Comparison of ENCODE assay signal across 8 cellular contexts in the genomic region with DNA sequence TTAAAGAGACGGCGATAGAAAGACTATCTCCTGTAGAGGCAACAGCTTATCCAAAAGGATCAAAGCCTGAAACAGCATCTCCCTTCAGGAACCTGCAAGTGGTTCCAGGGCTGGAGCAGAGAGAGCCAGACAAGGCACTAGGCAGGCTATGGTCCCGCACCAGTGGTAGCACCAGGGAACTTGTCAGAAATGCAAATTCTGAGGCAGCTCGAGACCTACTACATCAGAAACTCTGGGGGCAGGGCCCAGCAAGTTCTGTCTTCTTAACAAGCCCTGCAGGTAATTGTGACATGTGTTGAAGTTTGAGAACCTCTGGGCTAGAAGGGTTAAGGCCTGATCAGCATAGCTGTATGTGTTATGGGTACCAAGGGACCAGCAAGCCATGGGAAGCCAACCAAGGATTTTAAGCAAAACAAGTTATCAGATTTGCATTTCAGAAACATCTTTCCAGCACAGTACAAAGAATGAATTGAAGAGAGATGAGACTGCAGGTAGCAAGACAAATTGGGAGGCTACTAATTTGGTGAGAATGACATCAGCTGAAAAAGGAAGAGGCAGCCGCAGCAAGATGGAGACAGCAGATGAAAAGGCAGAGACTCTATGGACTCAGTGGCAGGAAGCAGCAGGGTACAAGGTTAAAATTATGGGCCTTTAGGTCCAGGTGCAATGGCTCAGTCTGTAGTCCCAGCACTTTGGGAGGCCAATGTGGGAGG.
DNase-seq lines count a peak whose midpoint lies in the region; ATAC-seq and TF ChIP-seq lines count a peak whose summit lies in the region.
"Had no signal": no experiment of that assay in that cellular context is flagged by ENCODE, and none has a peak within 500 bp of the region (broad histone marks: within the 10 kb centered on the region; RNA-seq: fewer than 3 reads in every experiment).

No MANE protein-coding gene starts in this region.

- H3K27ac ChIP-seq in stomach = no peak overlapping the region

- intact Hi-C loops in stomach (cut with DNase I; ENCODE audit: low total_unique reads) = no loop called here

- H3K27ac Mint-ChIP-seq in osteocyte (ENCODE audit: unreplicated experiment) = peak overlapping the region; percentile 46

- peaks cover 0 to 53% (median 13%) of the 10 kb centered on the region in 4 donors for H3K4me1 ChIP-seq in stomach

- H3K36me3 Mint-ChIP-seq in osteocyte (ENCODE audit: unreplicated experiment) = no peaks in the 10 kb centered on the region

- H3K4me3 Mint-ChIP-seq in osteocyte (ENCODE audit: unreplicated experiment) = no peak overlapping the region
- H3K4me3 Mint-ChIP-seq: activated naive CD4-positive, alpha-beta T cell treated with anti-CD3 and anti-CD28 coated beads, Interleukin-2, amount 50 U/mL, for 24 hours had no signal

- H3K4me1 Mint-ChIP-seq in osteocyte (ENCODE audit: unreplicated experiment) = peaks cover 86% of the 10 kb centered on the region

- H3K9me3 Mint-ChIP-seq in osteocyte (ENCODE audit: unreplicated experiment) = no peaks in the 10 kb centered on the region
- H3K9me3 Mint-ChIP-seq: activated naive CD4-positive, alpha-beta T cell treated with anti-CD3 and anti-CD28 coated beads, Interleukin-2, amount 50 U/mL, for 24 hours had no signal

- no peak for TF ChIP-seq EP300 in stomach (IDR thresholded peaks at IDR 0.05)

- 88 to 92% (median 90%) methylated on average over 5 of the region's 5 CpGs for WGBS in stomach, 5 donors

- no peak for TF ChIP-seq CTCF in osteocyte (IDR thresholded peaks at IDR 0.05)
- TF ChIP-seq CTCF in stomach (IDR thresholded peaks at IDR 0.05) = no peak

- TF ChIP-seq POLR2A in stomach (IDR thresholded peaks at IDR 0.05) = no peak

- H3K36me3 ChIP-seq in stomach = no peaks in the 10 kb centered on the region

- ATAC-seq in GM19035 (IDR thresholded peaks at IDR 0.05; ENCODE audit: unreplicated experiment) (peak; percentile 99), HG02623 (IDR thresholded peaks at IDR 0.05; ENCODE audit: unreplicated experiment) (peak; percentile 93)

- peak; percentile 57 for DNase-seq in NAMALWA (ENCODE audit: low spot score)
- no peak for DNase-seq in osteocyte (ENCODE audit: extremely low spot score, unreplicated experiment)
- DNase-seq in stomach = no peak
- no peak for DNase-seq in CD1c-positive myeloid dendritic cell (ENCODE audit: extremely low spot score)
- DNase-seq in NK-92 treated with Interleukin-12 subunit alpha and Interleukin-12 subunit beta, amount 100 ng/mL, for 24 hours (lab: John Stamatoyannopoulos, UW) = no peak

- H3K27me3 ChIP-seq in stomach = no peaks in the 10 kb centered on the region

- H3K27me3 Mint-ChIP-seq in osteocyte (ENCODE audit: unreplicated experiment) = no peaks in the 10 kb centered on the region
- H3K27me3 Mint-ChIP-seq: activated naive CD4-positive, alpha-beta T cell treated with anti-CD3 and anti-CD28 coated beads, Interleukin-2, amount 50 U/mL, for 24 hours had no signal

- peaks cover 0 to 6% (median 0%) of the 10 kb centered on the region in 4 donors for H3K9me3 ChIP-seq in stomach

- no peak overlapping the region for H3K4me3 ChIP-seq in stomach
